Comparison of ENCODE assay signal across 29 cellular contexts in genomic region chr5:176444742-176445141, GRCh38.
"Had no signal": no experiment of that assay in that cellular context is flagged by ENCODE, and none has a peak within 500 bp of the region (broad histone marks: within the 10 kb centered on the region; RNA-seq: fewer than 3 reads in every experiment).

No MANE protein-coding gene starts in this region.

- H3K36me3 Mint-ChIP-seq: stimulated activated memory B cell treated with anti-CD40 and anti-IgM and Interleukin-4, amounts not matched to agents 10 μg/mL and 1 μg/mL and 100 μg/mL, for 72 hours; type B pancreatic cell had no signal

- ATAC-seq: stimulated activated effector memory CD8-positive, alpha-beta T cell treated with anti-CD3 and anti-CD28 coated beads, Interleukin-12 subunit alpha, Interleukin-12 subunit beta, amount 100 ng/mL, for 72 hours; stimulated activated memory B cell treated with anti-CD40 and anti-IgM and Interleukin-4, amounts not matched to agents 10 μg/mL and 1 μg/mL and 100 μg/mL, for 72 hours; stimulated activated naive B cell treated with anti-CD40 and anti-IgM and Interleukin-4, amounts not matched to agents 10 μg/mL and 1 μg/mL and 100 μg/mL, for 72 hours; stimulated activated naive CD8-positive, alpha-beta T cell treated with anti-CD3 and anti-CD28 coated beads, Interleukin-15, amount 100 ng/mL, for 72 hours; stimulated activated naive CD8-positive, alpha-beta T cell treated with anti-CD3 and anti-CD28 coated beads, Interleukin-15, Interleukin-2, amounts not matched to agents 100 U/mL and 50 U/mL, for 24 hours; upper lobe of right lung had no signal

- H3K4me3 ChIP-seq: stomach, suprapubic skin, testis, thoracic aorta, thyroid gland, tibial artery, tibial nerve, transverse colon, upper lobe of left lung, upper lobe of right lung, uterus, vagina had no signal

- H3K36me3 ChIP-seq: stomach, suprapubic skin, thoracic aorta, thyroid gland, tibial artery, tibial nerve, transverse colon, upper lobe of left lung, upper lobe of right lung, uterus, vagina had no signal

- H3K27ac Mint-ChIP-seq: stimulated activated effector memory CD8-positive, alpha-beta T cell treated with anti-CD3 and anti-CD28 coated beads, Interleukin-12 subunit alpha, Interleukin-12 subunit beta, amount 100 ng/mL, for 72 hours; stimulated activated memory B cell treated with anti-CD40 and anti-IgM and Interleukin-4, amounts not matched to agents 10 μg/mL and 1 μg/mL and 100 μg/mL, for 72 hours; stimulated activated naive B cell treated with anti-CD40 and anti-IgM and Interleukin-4, amounts not matched to agents 10 μg/mL and 1 μg/mL and 100 μg/mL, for 72 hours; stimulated activated naive CD8-positive, alpha-beta T cell treated with anti-CD3 and anti-CD28 coated beads, Interleukin-15, amount 100 ng/mL, for 72 hours; stimulated activated naive CD8-positive, alpha-beta T cell treated with anti-CD3 and anti-CD28 coated beads, Interleukin-15, Interleukin-2, amounts not matched to agents 100 ng/mL and 50 ng/mL, for 24 hours; type B pancreatic cell had no signal

- DNase-seq: stimulated activated CD4-positive, alpha-beta T cell treated with anti-CD3 and anti-CD28 coated beads, Interleukin-2, amount 100 ng/mL, for 48 hours; stimulated activated CD4-positive, alpha-beta T cell treated with anti-CD3 and anti-CD28 coated beads, Interleukin-4, amount 100 ng/mL, for 1 hour; stimulated activated CD4-positive, alpha-beta T cell treated with anti-CD3 and anti-CD28 coated beads, Interleukin-4, amount 100 ng/mL, for 24 hours; stimulated activated CD4-positive, alpha-beta T cell treated with anti-CD3 and anti-CD28 coated beads, Interleukin-4, amount 100 ng/mL, for 4 hours; stimulated activated CD8-positive, alpha-beta memory T cell treated with anti-CD3 and anti-CD28 coated beads, Interleukin-4, amount 100 ng/mL, for 48 hours; stimulated activated naive B cell treated with anti-CD40 and anti-IgM and Interleukin-4, amounts not matched to agents 10 μg/mL and 1 μg/mL and 100 μg/mL, for 72 hours; stimulated activated naive CD4-positive, alpha-beta T cell; stimulated activated naive CD4-positive, alpha-beta T cell treated with Interleukin-2 at 50 U/mL for 16 hours; stimulated activated naive CD8-positive, alpha-beta T cell treated with anti-CD3 and anti-CD28 coated beads, Interleukin-15, amount 100 ng/mL, for 72 hours; stimulated activated naive CD8-positive, alpha-beta T cell treated with anti-CD3 and anti-CD28 coated beads, Interleukin-15, Interleukin-2, amounts not matched to agents 100 U/mL and 50 U/mL, for 24 hours; stomach; substantia nigra; testis; thyroid gland; tibial artery; transverse colon; trophoblast cell; upper lobe of left lung; upper lobe of right lung; uterus had no signal

- H3K27ac ChIP-seq: stomach, suprapubic skin, testis, thoracic aorta, thyroid gland, tibial artery, tibial nerve, transverse colon, upper lobe of left lung, upper lobe of right lung, uterus, vagina had no signal

- H3K27me3 ChIP-seq: stomach, suprapubic skin, testis, thyroid gland, tibial nerve, upper lobe of left lung, upper lobe of right lung, uterus, vagina had no signal

- H3K27me3 Mint-ChIP-seq: stimulated activated naive CD8-positive, alpha-beta T cell treated with anti-CD3 and anti-CD28 coated beads, Interleukin-15, Interleukin-2, amounts not matched to agents 100 ng/mL and 50 ng/mL, for 24 hours had no signal

- FAIRE-seq: urothelium cell line had no signal

- H3K9me3 ChIP-seq: stomach, suprapubic skin, testis, thoracic aorta, thyroid gland, tibial artery, tibial nerve, transverse colon, upper lobe of left lung, upper lobe of right lung, uterus, vagina had no signal

- H3K4me3 Mint-ChIP-seq: stimulated activated effector memory CD8-positive, alpha-beta T cell treated with anti-CD3 and anti-CD28 coated beads, Interleukin-12 subunit alpha, Interleukin-12 subunit beta, amount 100 ng/mL, for 72 hours; stimulated activated memory B cell treated with anti-CD40 and anti-IgM and Interleukin-4, amounts not matched to agents 10 μg/mL and 1 μg/mL and 100 μg/mL, for 72 hours; stimulated activated naive B cell treated with anti-CD40 and anti-IgM and Interleukin-4, amounts not matched to agents 10 μg/mL and 1 μg/mL and 100 μg/mL, for 72 hours; stimulated activated naive CD8-positive, alpha-beta T cell treated with anti-CD3 and anti-CD28 coated beads, Interleukin-15, amount 100 ng/mL, for 72 hours; stimulated activated naive CD8-positive, alpha-beta T cell treated with anti-CD3 and anti-CD28 coated beads, Interleukin-15, Interleukin-2, amounts not matched to agents 100 ng/mL and 50 ng/mL, for 24 hours; type B pancreatic cell had no signal

- H3K9me3 Mint-ChIP-seq: stimulated activated effector memory CD8-positive, alpha-beta T cell treated with anti-CD3 and anti-CD28 coated beads, Interleukin-12 subunit alpha, Interleukin-12 subunit beta, amount 100 ng/mL, for 72 hours; stimulated activated memory B cell treated with anti-CD40 and anti-IgM and Interleukin-4, amounts not matched to agents 10 μg/mL and 1 μg/mL and 100 μg/mL, for 72 hours; stimulated activated naive B cell treated with anti-CD40 and anti-IgM and Interleukin-4, amounts not matched to agents 10 μg/mL and 1 μg/mL and 100 μg/mL, for 72 hours; stimulated activated naive CD8-positive, alpha-beta T cell treated with anti-CD3 and anti-CD28 coated beads, Interleukin-15, amount 100 ng/mL, for 72 hours; stimulated activated naive CD8-positive, alpha-beta T cell treated with anti-CD3 and anti-CD28 coated beads, Interleukin-15, Interleukin-2, amounts not matched to agents 100 ng/mL and 50 ng/mL, for 24 hours; type B pancreatic cell had no signal
